7 cellular contexts compared by ENCODE assay signal in the genomic region with DNA sequence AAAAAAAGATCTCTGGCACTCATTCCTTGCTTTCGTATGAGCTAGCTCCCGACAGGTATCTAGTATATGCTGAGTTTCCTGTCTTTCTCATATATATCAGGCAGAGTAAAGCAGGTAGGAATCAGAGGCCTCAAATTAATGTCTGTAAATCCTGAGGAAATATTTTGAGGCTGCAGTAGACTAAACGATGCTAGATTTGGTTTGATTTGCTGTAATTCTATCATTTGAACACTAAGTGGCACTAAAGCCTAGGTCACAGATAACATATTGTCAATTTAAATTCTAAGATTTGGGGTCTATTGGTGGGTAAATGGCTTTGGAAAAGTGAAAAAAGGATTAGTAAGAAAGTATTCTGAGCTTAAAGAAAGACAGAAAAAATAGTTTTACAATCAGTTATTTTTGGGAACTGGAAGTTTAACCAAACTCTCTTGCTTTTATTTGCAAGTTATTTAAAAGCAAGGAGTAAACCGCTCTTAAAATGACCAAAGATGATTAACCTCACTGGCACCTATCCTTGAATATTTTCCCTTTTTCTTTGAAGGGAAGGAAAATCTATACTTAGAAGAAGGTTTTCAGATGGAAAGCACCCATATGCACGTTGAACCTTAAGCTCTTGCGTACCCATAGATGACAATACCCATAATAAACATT. TPM values are rescaled to one million over a fixed set of nuclear protein-coding genes. Genes with fewer than 3 reads are reported as not detected.
DNase-seq lines count a peak whose midpoint lies in the region; ATAC-seq and TF ChIP-seq lines count a peak whose summit lies in the region.

No MANE protein-coding gene starts in this region.

- peaks cover 10% of the 10 kb centered on the region for H3K27me3 ChIP-seq in neural progenitor cell

- no peaks in the 10 kb centered on the region for H3K27me3 Mint-ChIP-seq in neural progenitor cell (ENCODE audit: insufficient read depth, low read depth)
- peaks cover 4% of the 10 kb centered on the region for H3K27me3 Mint-ChIP-seq in activated T-cell treated with anti-CD3 and anti-CD28 coated beads, Interleukin-2, amount 50 U/mL, for 4 hours (ENCODE audit: low read depth)

- H4K20me1 ChIP-seq in neural progenitor cell (ENCODE audit: low read depth): no peaks in the 10 kb centered on the region

- no peaks in the 10 kb centered on the region for H3K9me3 Mint-ChIP-seq in neural progenitor cell
- H3K9me3 Mint-ChIP-seq in activated T-cell treated with anti-CD3 and anti-CD28 coated beads, Interleukin-2, amount 50 U/mL, for 4 hours: no peaks in the 10 kb centered on the region

- H3K27ac Mint-ChIP-seq in neural progenitor cell: no peak overlapping the region

- DNase-seq in GM12865 (ENCODE audit: low read depth) (peak; percentile 6), NCI-H526 (lab: John Stamatoyannopoulos, UW) (peak; percentile 8 to 44), dedifferentiated amniotic fluid mesenchymal stem cell (ENCODE audit: extremely low spot score) (peak; percentile 16), neural progenitor cell (ENCODE audit: low spot score) (peak; percentile 29), 8988T (no peak)
- no peak for DNase-seq in activated T-cell treated with anti-CD3 and anti-CD28 coated beads, Interleukin-2, amount 50 U/mL, for 4 hours

- no peaks in the 10 kb centered on the region for H3K9me3 ChIP-seq in neural progenitor cell (ENCODE audit: low read depth)

- TF ChIP-seq CTCF in GM12865 (IDR thresholded peaks at IDR 0.05; ENCODE audit: insufficient read depth, low read depth, low read length, missing control alignments): peak; percentile 44
- peak; percentile 83 for TF ChIP-seq CTCF in neural progenitor cell (IDR thresholded peaks at IDR 0.05)

- no peaks in the 10 kb centered on the region for H3K36me3 ChIP-seq in neural progenitor cell

- no peaks in the 10 kb centered on the region for H3K4me1 Mint-ChIP-seq in neural progenitor cell
- no peaks in the 10 kb centered on the region for H3K4me1 Mint-ChIP-seq in activated T-cell treated with anti-CD3 and anti-CD28 coated beads, Interleukin-2, amount 50 U/mL, for 4 hours (ENCODE audit: low read depth)

- no peak overlapping the region for H3K27ac ChIP-seq in neural progenitor cell

- no peak overlapping the region for H3K9ac ChIP-seq in neural progenitor cell

- H3K4me3 ChIP-seq in GM12865 (ENCODE audit: low read depth, low read length) (no peak overlapping the region), neural progenitor cell (no peak overlapping the region)

- peak; percentile 50 for ATAC-seq in HG02610 (IDR thresholded peaks at IDR 0.05; ENCODE audit: unreplicated experiment)
- no peak for ATAC-seq in activated T-cell treated with anti-CD3 and anti-CD28 coated beads, Interleukin-2, amount 50 U/mL, for 4 hours

- H3F3A ChIP-seq in neural progenitor cell (ENCODE audit: low read depth): no peaks in the 10 kb centered on the region

- H3K79me2 ChIP-seq in neural progenitor cell (ENCODE audit: low read depth): no peaks in the 10 kb centered on the region

- no peaks in the 10 kb centered on the region for H3K36me3 Mint-ChIP-seq in neural progenitor cell
- H3K36me3 Mint-ChIP-seq in activated T-cell treated with anti-CD3 and anti-CD28 coated beads, Interleukin-2, amount 50 U/mL, for 4 hours (ENCODE audit: insufficient read depth): no peaks in the 10 kb centered on the region

- H3K4me1 ChIP-seq in neural progenitor cell: no peaks in the 10 kb centered on the region

- no peak overlapping the region for H3K4me3 Mint-ChIP-seq in neural progenitor cell
- no peak overlapping the region for H3K4me3 Mint-ChIP-seq in activated T-cell treated with anti-CD3 and anti-CD28 coated beads, Interleukin-2, amount 50 U/mL, for 4 hours

- no peak overlapping the region for H2AFZ ChIP-seq in neural progenitor cell (replicated peaks)

- no peak overlapping the region for H3K4me2 ChIP-seq in neural progenitor cell

RNA-seq across cellular contexts. Expression of a gene that starts 37.6 kb away (rescaled TPM):
- 0.81 and 0.88 TPM in 2 replicates for total RNA-seq in neural progenitor cell (ENCODE audit: low replicate concordance)
- total RNA-seq in activated T-cell treated with anti-CD3 and anti-CD28 coated beads, Interleukin-2, amount 50 U/mL, for 4 hours: 1 to 10 TPM in 1 of 3 donors, under 1 TPM in 2; 0.56 to 2.5 (median 0.79) TPM

Comparison
In these comparisons a context has a peak if more than half of its experiments do, and no peak if none do; other contexts are left out.
1. DNase-seq: peak in GM12865 (single experiment), NCI-H526 (2 of 2), dedifferentiated amniotic fluid mesenchymal stem cell (single experiment) and neural progenitor cell (single experiment); none in activated T-cell treated with anti-CD3 and anti-CD28 coated beads, Interleukin-2, amount 50 U/mL, for 4 hours (single experiment) and 8988T (single experiment).